ENCODE assay signal across 29 cellular contexts in genomic region chr17:48338720-48339119, GRCh38.
"Had no signal": no experiment of that assay in that cellular context is flagged by ENCODE, and none has a peak within 500 bp of the region (broad histone marks: within the 10 kb centered on the region; RNA-seq: fewer than 3 reads in every experiment).

No MANE protein-coding gene starts in this region.

- H3K36me3 ChIP-seq: esophagus squamous epithelium, heart right ventricle, left lung, ovary, right lobe of liver, thoracic aorta, tibial nerve, upper lobe of right lung, uterus had no signal

- DNase-seq: cortex of kidney; effector memory CD8-positive, alpha-beta T cell; erythroblast; esophagus squamous epithelium; foreskin melanocyte; glutamatergic neuron; heart right ventricle; hippocampal formation; left cardiac atrium; left lung; mesenchymal stem cell; midbrain; naive thymus-derived CD4-positive, alpha-beta T cell; occipital lobe; ovary; posterior cingulate gyrus; right lobe of liver; small intestine; stimulated activated CD4-positive, alpha-beta T cell treated with anti-CD3 and anti-CD28 coated beads, Interleukin-12 subunit alpha, Interleukin-12 subunit beta, amount 100 ng/mL, for 4 hours; stimulated activated CD4-positive, alpha-beta T cell treated with anti-CD3 and anti-CD28 coated beads, Interleukin-1b, Interleukin-23, amount 100 ng/mL, for 48 hours; stimulated activated CD4-positive, alpha-beta T cell treated with anti-CD3 and anti-CD28 coated beads, Interleukin-4, amount 100 ng/mL, for 1 hour; stimulated activated naive CD8-positive, alpha-beta T cell treated with anti-CD3 and anti-CD28 coated beads, Interleukin-15, Interleukin-2, amounts not matched to agents 100 U/mL and 50 U/mL, for 24 hours; upper lobe of right lung; uterus had no signal

- H3K27ac ChIP-seq: esophagus squamous epithelium, heart right ventricle, left lung, ovary, right lobe of liver, thoracic aorta, tibial nerve, upper lobe of right lung, uterus had no signal

- ATAC-seq: effector memory CD8-positive, alpha-beta T cell; heart right ventricle; left cardiac atrium; left lung; naive thymus-derived CD4-positive, alpha-beta T cell; right lobe of liver; stimulated activated effector memory CD8-positive, alpha-beta T cell treated with anti-CD3 and anti-CD28 coated beads, Interleukin-12 subunit alpha, Interleukin-12 subunit beta, amount 100 ng/mL, for 72 hours; stimulated activated naive CD8-positive, alpha-beta T cell treated with anti-CD3 and anti-CD28 coated beads, Interleukin-15, Interleukin-2, amounts not matched to agents 100 U/mL and 50 U/mL, for 24 hours; upper lobe of right lung had no signal

- H3K4me3 ChIP-seq: esophagus squamous epithelium, heart right ventricle, left lung, ovary, right lobe of liver, thoracic aorta, tibial nerve, upper lobe of right lung, uterus had no signal

- H3K4me3 Mint-ChIP-seq: effector memory CD8-positive, alpha-beta T cell; naive thymus-derived CD4-positive, alpha-beta T cell; stimulated activated effector memory CD8-positive, alpha-beta T cell treated with anti-CD3 and anti-CD28 coated beads, Interleukin-12 subunit alpha, Interleukin-12 subunit beta, amount 100 ng/mL, for 72 hours had no signal

- H3K9me3 Mint-ChIP-seq: effector memory CD8-positive, alpha-beta T cell; naive thymus-derived CD4-positive, alpha-beta T cell; stimulated activated effector memory CD8-positive, alpha-beta T cell treated with anti-CD3 and anti-CD28 coated beads, Interleukin-12 subunit alpha, Interleukin-12 subunit beta, amount 100 ng/mL, for 72 hours had no signal

- FAIRE-seq: endometrium, islet of Langerhans, small intestine had no signal

- H3K9me3 ChIP-seq: esophagus squamous epithelium, heart right ventricle, left lung, ovary, right lobe of liver, thoracic aorta, tibial nerve, upper lobe of right lung, uterus had no signal

- H3K4me1 ChIP-seq: esophagus squamous epithelium, heart right ventricle, left lung, right lobe of liver, tibial nerve, upper lobe of right lung, uterus had no signal

- H3K27me3 Mint-ChIP-seq: effector memory CD8-positive, alpha-beta T cell; naive thymus-derived CD4-positive, alpha-beta T cell had no signal

- H3K27me3 ChIP-seq: ovary had no signal
